30 cellular contexts compared by ENCODE assay signal in the genomic region with DNA sequence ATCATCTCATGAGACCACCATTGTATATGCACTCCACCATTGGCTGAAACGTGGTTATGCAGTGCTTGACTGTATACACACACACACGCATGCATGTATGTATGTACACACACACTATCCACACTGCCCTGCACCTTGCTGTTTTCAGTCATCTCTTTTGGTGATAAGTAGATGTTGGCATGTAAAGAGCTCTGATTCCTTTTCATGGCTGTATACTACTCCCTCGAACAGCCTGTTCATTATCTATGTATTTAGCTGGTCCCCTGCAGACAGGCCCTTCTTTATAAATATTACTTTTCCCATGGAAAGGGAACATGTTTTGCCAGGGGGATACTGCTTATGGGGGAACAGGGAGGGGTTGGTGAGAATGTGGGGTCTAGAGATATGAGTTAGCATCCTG.
"Had no signal": no experiment of that assay in that cellular context is flagged by ENCODE, and none has a peak within 500 bp of the region (broad histone marks: within the 10 kb centered on the region; RNA-seq: fewer than 3 reads in every experiment).

No MANE protein-coding gene starts in this region.

- H3K9me3 ChIP-seq: adrenal gland, breast epithelium, gastrocnemius medialis, heart left ventricle had no signal

- H3K4me3 ChIP-seq: adrenal gland, breast epithelium, cardiac muscle cell, coronary artery, dorsolateral prefrontal cortex, esophagus muscularis mucosa, gastrocnemius medialis, heart left ventricle had no signal

- H3K27ac ChIP-seq: adrenal gland, breast epithelium, coronary artery, dorsolateral prefrontal cortex, esophagus muscularis mucosa, foreskin keratinocyte, gastrocnemius medialis, heart left ventricle had no signal

- ATAC-seq: activated CD4-positive, alpha-beta T cell treated with anti-CD3 and anti-CD28 coated beads for 36 hours; activated CD8-positive, alpha-beta memory T cell treated with anti-CD3 and anti-CD28 coated beads, Interleukin-2, amount 10 ng/mL, durations not matched to agents 7 days and 5 days; activated CD8-positive, alpha-beta T cell treated with anti-CD3 and anti-CD28 coated beads, Interleukin-2, amount 10 ng/mL, durations not matched to agents 7 days and 5 days; activated naive CD8-positive, alpha-beta T cell treated with anti-CD3 and anti-CD28 coated beads, Interleukin-2, amount 50 U/mL, for 24 hours; foreskin keratinocyte; gastrocnemius medialis; heart left ventricle had no signal

- H3K27me3 ChIP-seq: cardiac muscle cell, foreskin keratinocyte had no signal

- DNase-seq: activated CD4-positive, alpha-beta memory T cell treated with anti-CD3 and anti-CD28 coated beads for 36 hours; activated CD4-positive, alpha-beta T cell treated with anti-CD3 and anti-CD28 coated beads for 36 hours; activated CD4-positive, alpha-beta T cell treated with anti-CD3 and anti-CD28 coated beads, Interleukin-2, amount 10 ng/mL, durations not matched to agents 24 days and 14 days; activated CD4-positive, CD25-positive, alpha-beta regulatory T cell; activated CD4-positive, CD25-positive, alpha-beta regulatory T cell treated with anti-CD3 and anti-CD28 coated beads, Interleukin-2, amount 50 U/mL, for 72 hours; activated CD8-positive, alpha-beta memory T cell treated with anti-CD3 and anti-CD28 coated beads, Interleukin-2, amount 10 ng/mL, durations not matched to agents 7 days and 5 days; activated CD8-positive, alpha-beta memory T cell treated with anti-CD3 and anti-CD28 coated beads, Interleukin-2, amount 50 U/mL, for 4 hours; activated CD8-positive, alpha-beta T cell treated with anti-CD3 and anti-CD28 coated beads, Interleukin-2, amount 10 ng/mL, durations not matched to agents 7 days and 5 days; activated gamma-delta T cell treated with Interleukin-2 at 50 U/mL for 16 hours; activated naive CD4-positive, alpha-beta T cell treated with Interleukin-2 at 50 U/mL for 16 hours; activated naive CD8-positive, alpha-beta T cell treated with anti-CD3 and anti-CD28 coated beads for 36 hours; activated naive CD8-positive, alpha-beta T cell treated with anti-CD3 and anti-CD28 coated beads, Interleukin-2, amount 50 U/mL, for 24 hours; activated T-cell treated with anti-CD3 and anti-CD28 coated beads, Interleukin-2, amount 50 U/mL, for 1 hour; activated T-cell treated with anti-CD3 and anti-CD28 coated beads, Interleukin-2, amount 50 U/mL, for 48 hours; adrenal gland; amygdala; aorta; dorsolateral prefrontal cortex; effector memory CD4-positive, alpha-beta T cell; endodermal cell; erythroblast; foreskin keratinocyte; gastrocnemius medialis; glutamatergic neuron; heart left ventricle; T-helper 2 cell had no signal

- H3K36me3 ChIP-seq: adrenal gland, breast epithelium, cardiac muscle cell, esophagus muscularis mucosa, gastrocnemius medialis, heart left ventricle had no signal

- H3K4me1 ChIP-seq: adrenal gland, foreskin keratinocyte had no signal
